34 cellular contexts compared by ENCODE assay signal in the genomic region with DNA sequence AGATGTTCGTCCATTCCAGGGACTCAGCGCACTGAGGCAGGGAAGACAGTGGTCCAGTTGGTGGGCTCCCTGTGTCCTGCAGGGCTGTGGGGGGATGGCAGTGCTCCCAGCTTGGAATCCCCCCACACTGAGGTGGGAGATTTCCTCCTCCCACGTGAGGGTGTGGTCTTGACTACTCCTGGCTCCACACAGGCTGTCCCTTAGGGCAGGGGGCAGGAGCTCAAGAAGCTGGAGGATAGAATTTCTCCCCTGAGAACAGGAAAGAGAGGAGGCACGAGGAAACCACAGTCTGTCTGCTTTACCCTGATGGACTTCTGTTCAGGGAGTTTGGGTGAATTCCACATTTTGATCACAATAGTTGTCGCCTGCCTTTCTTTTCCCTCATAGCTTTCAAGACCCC.
"Had no signal": no experiment of that assay in that cellular context is flagged by ENCODE, and none has a peak within 500 bp of the region (broad histone marks: within the 10 kb centered on the region; RNA-seq: fewer than 3 reads in every experiment).

No MANE protein-coding gene starts in this region.

- DNase-seq: activated CD4-positive, alpha-beta memory T cell treated with anti-CD3 and anti-CD28 coated beads, Interleukin-2, amount 10 ng/mL, durations not matched to agents 7 days and 5 days; activated CD4-positive, alpha-beta T cell treated with anti-CD3 and anti-CD28 coated beads for 1 hour; activated CD4-positive, alpha-beta T cell treated with anti-CD3 and anti-CD28 coated beads for 48 hours; activated CD4-positive, CD25-positive, alpha-beta regulatory T cell; activated CD8-positive, alpha-beta memory T cell treated with anti-CD3 and anti-CD28 coated beads for 24 hours; activated CD8-positive, alpha-beta memory T cell treated with anti-CD3 and anti-CD28 coated beads, Interleukin-2, amount 10 ng/mL, durations not matched to agents 7 days and 5 days; activated CD8-positive, alpha-beta memory T cell treated with anti-CD3 and anti-CD28 coated beads, Interleukin-2, amount 50 U/mL, for 48 hours; activated effector memory CD4-positive, alpha-beta T cell treated with Interleukin-2 at 50 U/mL for 16 hours; activated naive CD4-positive, alpha-beta T cell treated with anti-CD3 and anti-CD28 coated beads, Interleukin-2, amount 10 ng/mL, durations not matched to agents 7 days and 5 days; activated naive CD8-positive, alpha-beta T cell treated with anti-CD3 and anti-CD28 coated beads, Interleukin-2, amount 50 U/mL, for 24 hours; activated T-cell treated with anti-CD3 and anti-CD28 coated beads, Interleukin-2, amount 50 U/mL, for 48 hours; aorta; brain microvascular endothelial cell; NCI-H1105; NCI-H1417 treated with DMSO at 0.1 percent for 48 hours; NCI-H187 treated with DMSO at 0.1 percent for 48 hours; NCI-H2081; NCI-H345; NCI-H524 treated with DMSO at 0.1 percent for 48 hours; NCI-H748 treated with DMSO at 0.1 percent for 48 hours; NK-92 treated with Interleukin-12 subunit alpha and Interleukin-12 subunit beta, amount 100 ng/mL, for 24 hours; PC-3; Peyer's patch; RPMI8226; SHP77 treated with DMSO at 0.1 percent for 48 hours; SK-N-SH had no signal

- ATAC-seq: activated CD8-positive, alpha-beta memory T cell treated with anti-CD3 and anti-CD28 coated beads, Interleukin-2, amount 10 ng/mL, durations not matched to agents 7 days and 5 days; activated naive CD8-positive, alpha-beta T cell treated with anti-CD3 and anti-CD28 coated beads, Interleukin-2, amount 50 U/mL, for 24 hours; K562; PC-3 had no signal

- H3K27ac ChIP-seq: brain microvascular endothelial cell, cardiac muscle cell, Peyer's patch, SJSA1, VCaP had no signal

- H3K4me2 ChIP-seq: SK-N-SH had no signal

- H3K9me3 Mint-ChIP-seq: activated CD4-positive, alpha-beta memory T cell treated with anti-CD3 and anti-CD28 coated beads, Interleukin-2, amount 10 ng/mL, durations not matched to agents 7 days and 5 days; activated naive CD4-positive, alpha-beta T cell treated with anti-CD3 and anti-CD28 coated beads, Interleukin-2, amount 10 ng/mL, durations not matched to agents 7 days and 5 days; activated naive CD8-positive, alpha-beta T cell treated with anti-CD3 and anti-CD28 coated beads, Interleukin-2, amount 50 U/mL, for 24 hours; T-helper 1 cell treated with Interleukin-12 subunit alpha and Interleukin-12 subunit beta and Interleukin-4 antibody, amounts not matched to agents 30 μg/mL and 1 μg/mL, for 36 hours; T-helper 2 cell treated with Interferon-gamma antibody and Interleukin-4, amounts not matched to agents 5 μg/mL and 100 μg/mL, for 36 hours had no signal

- H3K9me3 ChIP-seq: Peyer's patch, SJSA1, SK-N-SH had no signal

- H3K4me3 ChIP-seq: cardiac muscle cell, K562, Peyer's patch, SJSA1 had no signal

- H3K27ac Mint-ChIP-seq: activated CD4-positive, alpha-beta memory T cell treated with anti-CD3 and anti-CD28 coated beads, Interleukin-2, amount 10 ng/mL, durations not matched to agents 7 days and 5 days; activated CD8-positive, alpha-beta memory T cell treated with anti-CD3 and anti-CD28 coated beads, Interleukin-2, amount 10 ng/mL, durations not matched to agents 7 days and 5 days; activated naive CD4-positive, alpha-beta T cell treated with anti-CD3 and anti-CD28 coated beads, Interleukin-2, amount 10 ng/mL, durations not matched to agents 7 days and 5 days; activated naive CD8-positive, alpha-beta T cell; activated naive CD8-positive, alpha-beta T cell treated with anti-CD3 and anti-CD28 coated beads, Interleukin-2, amount 50 U/mL, for 24 hours; T-helper 1 cell treated with Interleukin-12 subunit alpha and Interleukin-12 subunit beta and Interleukin-4 antibody, amounts not matched to agents 30 μg/mL and 1 μg/mL, for 36 hours; T-helper 2 cell treated with Interferon-gamma antibody and Interleukin-4, amounts not matched to agents 5 μg/mL and 100 μg/mL, for 36 hours had no signal

- H3K9ac ChIP-seq: SK-N-SH had no signal

- FAIRE-seq: K562 had no signal

- H3K4me1 Mint-ChIP-seq: activated CD4-positive, alpha-beta memory T cell treated with anti-CD3 and anti-CD28 coated beads, Interleukin-2, amount 10 ng/mL, durations not matched to agents 7 days and 5 days; activated CD8-positive, alpha-beta memory T cell treated with anti-CD3 and anti-CD28 coated beads, Interleukin-2, amount 10 ng/mL, durations not matched to agents 7 days and 5 days; activated naive CD4-positive, alpha-beta T cell treated with anti-CD3 and anti-CD28 coated beads, Interleukin-2, amount 10 ng/mL, durations not matched to agents 7 days and 5 days; activated naive CD8-positive, alpha-beta T cell treated with anti-CD3 and anti-CD28 coated beads, Interleukin-2, amount 50 U/mL, for 24 hours; central memory CD8-positive, alpha-beta T cell had no signal

- H3K36me3 Mint-ChIP-seq: activated CD8-positive, alpha-beta memory T cell treated with anti-CD3 and anti-CD28 coated beads, Interleukin-2, amount 10 ng/mL, durations not matched to agents 7 days and 5 days; activated naive CD4-positive, alpha-beta T cell treated with anti-CD3 and anti-CD28 coated beads, Interleukin-2, amount 10 ng/mL, durations not matched to agents 7 days and 5 days; activated naive CD8-positive, alpha-beta T cell had no signal

- H3K4me1 ChIP-seq: Peyer's patch, SJSA1 had no signal

- H3K36me3 ChIP-seq: brain microvascular endothelial cell, cardiac muscle cell, Peyer's patch, SJSA1 had no signal

- H3K4me3 Mint-ChIP-seq: activated CD4-positive, alpha-beta memory T cell treated with anti-CD3 and anti-CD28 coated beads, Interleukin-2, amount 10 ng/mL, durations not matched to agents 7 days and 5 days; activated CD8-positive, alpha-beta memory T cell treated with anti-CD3 and anti-CD28 coated beads, Interleukin-2, amount 10 ng/mL, durations not matched to agents 7 days and 5 days; activated naive CD4-positive, alpha-beta T cell treated with anti-CD3 and anti-CD28 coated beads, Interleukin-2, amount 10 ng/mL, durations not matched to agents 7 days and 5 days; activated naive CD8-positive, alpha-beta T cell; activated naive CD8-positive, alpha-beta T cell treated with anti-CD3 and anti-CD28 coated beads, Interleukin-2, amount 50 U/mL, for 24 hours; central memory CD8-positive, alpha-beta T cell; T-helper 1 cell treated with Interleukin-12 subunit alpha and Interleukin-12 subunit beta and Interleukin-4 antibody, amounts not matched to agents 30 μg/mL and 1 μg/mL, for 36 hours; T-helper 2 cell treated with Interferon-gamma antibody and Interleukin-4, amounts not matched to agents 5 μg/mL and 100 μg/mL, for 36 hours had no signal

- H3K27me3 ChIP-seq: brain microvascular endothelial cell, Peyer's patch had no signal
